ENCODE assay signal across 23 cellular contexts in genomic region chr19:50812474-50812873, GRCh38. TPM values are rescaled to one million over a fixed set of nuclear protein-coding genes. Genes with fewer than 3 reads are reported as not detected.
"Had no signal": no experiment of that assay in that cellular context is flagged by ENCODE, and none has a peak within 500 bp of the region (broad histone marks: within the 10 kb centered on the region; RNA-seq: fewer than 3 reads in every experiment).

No MANE protein-coding gene starts in this region.

- H3K27ac ChIP-seq: RWPE1 had no signal

- H3K36me3 ChIP-seq: MG63 had no signal

- H3K4me3 ChIP-seq: MG63 had no signal

- ATAC-seq: Panc1, SK-N-SH treated with all-trans-retinoic acid at 6 μM for 48 hours had no signal

- DNase-seq: Karpas-422, KG1, MG63, NCI-H1092, NCI-H1105 treated with DMSO at 0.1 percent for 48 hours, NCI-H1417 treated with DMSO at 0.1 percent for 48 hours, NCI-H146, NCI-H1694 treated with DMSO at 0.1 percent for 48 hours, NCI-H1930, NCI-H2081, NCI-H2171, NCI-H226, NCI-H446, NCI-H510A, NCI-H524 treated with DMSO at 0.1 percent for 48 hours, NCI-H69, NCI-H774, SHP77 had no signal

RNA-seq across cellular contexts. Expression of gene KLK1, which starts 11.1 kb away (rescaled TPM):
- total RNA-seq: SK-MEL-5 had no signal

RNA-seq across cellular contexts. Expression of gene KLK15, which starts 20.9 kb away (rescaled TPM):
- total RNA-seq: HT-29, SK-MEL-5 had no signal

RNA-seq across cellular contexts. Expression of gene ACP4, which starts 22.3 kb away (rescaled TPM):
- total RNA-seq: HT-29, SK-MEL-5 had no signal

RNA-seq across cellular contexts. Expression of gene GPR32, which starts 42.2 kb away (rescaled TPM):
- total RNA-seq: HT-29, SK-MEL-5 had no signal

RNA-seq across cellular contexts. Expression of gene KLK3, which starts 42.2 kb away (rescaled TPM):
- total RNA-seq: HT-29, SK-MEL-5 had no signal
